In the genomic region with DNA sequence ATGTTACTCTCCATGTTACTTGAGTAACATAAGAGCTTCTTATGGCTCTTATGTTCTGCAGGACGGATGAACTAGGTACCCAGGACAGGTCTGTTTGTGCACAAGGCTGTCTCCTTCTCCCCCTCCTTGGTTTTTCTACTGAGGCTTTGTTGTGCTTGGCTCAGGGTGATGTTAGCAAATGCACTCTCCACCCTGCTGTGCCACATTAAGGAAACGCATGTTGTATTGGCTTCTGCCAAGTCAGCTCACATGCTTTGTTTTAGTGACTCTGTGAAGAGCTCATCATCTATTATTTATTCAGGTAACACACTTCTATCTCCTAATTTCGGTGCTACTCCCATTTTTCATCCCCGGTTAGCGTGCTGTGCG, we compare ENCODE assay signal across 11 cellular contexts.
DNase-seq lines count a peak whose midpoint lies in the region; ATAC-seq and TF ChIP-seq lines count a peak whose summit lies in the region.
"Had no signal": no experiment of that assay in that cellular context is flagged by ENCODE, and none has a peak within 500 bp of the region (broad histone marks: within the 10 kb centered on the region; RNA-seq: fewer than 3 reads in every experiment).

No MANE protein-coding gene starts in this region.

- no peak overlapping the region for H3K27ac ChIP-seq in naive thymus-derived CD4-positive, alpha-beta T cell (ENCODE audit: low read depth, low read length)
- no peak overlapping the region for H3K27ac ChIP-seq in CD4-positive, alpha-beta T cell (ENCODE audit: low read depth, low read length)
- H3K27ac ChIP-seq: sigmoid colon had no signal

- H3K27ac Mint-ChIP-seq in naive thymus-derived CD4-positive, alpha-beta T cell: peak overlapping the region in 6 of 9 donors; percentile 13 to 79 (median 44)
- no peak overlapping the region for H3K27ac Mint-ChIP-seq in CD4-positive, alpha-beta T cell

- POLR2A ChIA-PET in naive thymus-derived CD4-positive, alpha-beta T cell (lab: Charles Lee): interaction anchor here (1.0 to 2.0 kb wide), 3 partner anchors 11 to 33 kb away, joined by 3 to 5 read pairs (median 4); no protein-coding TSS in a partner anchor
- POLR2A ChIA-PET in CD4-positive, alpha-beta T cell (lab: Charles Lee): no interaction called here

- H3K4me3 Mint-ChIP-seq in naive thymus-derived CD4-positive, alpha-beta T cell: no peak overlapping the region
- H3K4me3 Mint-ChIP-seq in CD4-positive, alpha-beta T cell: no peak overlapping the region

- ATAC-seq in naive thymus-derived CD4-positive, alpha-beta T cell: no peak
- ATAC-seq in CD4-positive, alpha-beta T cell (ENCODE audit: poor library complexity): no peak
- ATAC-seq in GM21528 (IDR thresholded peaks at IDR 0.05; ENCODE audit: low FRiP score, unreplicated experiment) (no peak), GM18498 (IDR thresholded peaks at IDR 0.05; ENCODE audit: unreplicated experiment) (no peak)

- DNase-seq in G401 (ENCODE audit: low spot score) (peak; percentile 88), NCI-H146 treated with DMSO at 0.1 percent for 48 hours (lab: John Stamatoyannopoulos, UW; ENCODE audit: unreplicated experiment) (peak; percentile 17), adipocyte (ENCODE audit: low read depth) (peak; percentile 32)
- no peak for DNase-seq in naive thymus-derived CD4-positive, alpha-beta T cell
- DNase-seq in CD4-positive, alpha-beta T cell: no peak
- DNase-seq: activated CD4-positive, alpha-beta T cell treated with anti-CD3 and anti-CD28 coated beads for 1 hour; activated effector memory CD4-positive, alpha-beta T cell treated with anti-CD3 and anti-CD28 coated beads, Interleukin-2, amount 50 U/mL, for 16 hours; mesendoderm; sigmoid colon had no signal

- intact Hi-C loops in naive thymus-derived CD4-positive, alpha-beta T cell (cut with micrococcal nuclease): no loop called here
- intact Hi-C loops in CD4-positive, alpha-beta T cell (cut with DNase I, micrococcal nuclease): no loop called here

- TF ChIP-seq CTCF in CD4-positive, alpha-beta T cell (IDR thresholded peaks at IDR 0.05): no peak

- H3K4me3 ChIP-seq in adipocyte (ENCODE audit: low read length): no peak overlapping the region
- H3K4me3 ChIP-seq in naive thymus-derived CD4-positive, alpha-beta T cell (ENCODE audit: low read length): no peak overlapping the region
- H3K4me3 ChIP-seq: sigmoid colon had no signal

- H3K9ac ChIP-seq in adipocyte (ENCODE audit: low read length): no peak overlapping the region

- peaks cover 35 to 79% (median 64%) of the 10 kb centered on the region in 7 donors for H3K4me1 Mint-ChIP-seq in naive thymus-derived CD4-positive, alpha-beta T cell
- H3K4me1 Mint-ChIP-seq in CD4-positive, alpha-beta T cell (ENCODE audit: low read depth): peaks cover 65% of the 10 kb centered on the region

- H3K36me3 Mint-ChIP-seq in naive thymus-derived CD4-positive, alpha-beta T cell: peaks cover 0 to 16% (median 8%) of the 10 kb centered on the region in 5 donors
- no peaks in the 10 kb centered on the region for H3K36me3 Mint-ChIP-seq in CD4-positive, alpha-beta T cell (ENCODE audit: low read depth)

- in situ Hi-C loops in G401 (cut with HindIII; ENCODE audit: low sequenced_read_pairs): no loop called here

- H3K36me3 ChIP-seq in adipocyte (ENCODE audit: control insufficient read depth, insufficient read depth, low read length, severe bottlenecking): no peaks in the 10 kb centered on the region
- H3K36me3 ChIP-seq in naive thymus-derived CD4-positive, alpha-beta T cell (ENCODE audit: control insufficient read depth in 2 of 3, insufficient read depth in 3 of 3, low read length in 3 of 3): no peaks in the 10 kb centered on the region
- H3K36me3 ChIP-seq: sigmoid colon had no signal

- H3K27me3 ChIP-seq in adipocyte (replicated peaks; ENCODE audit: control insufficient read depth, insufficient read depth, low read length): no peaks in the 10 kb centered on the region
- H3K27me3 ChIP-seq in naive thymus-derived CD4-positive, alpha-beta T cell (ENCODE audit: control insufficient read depth in 2 of 2, insufficient read depth in 2 of 2, low read length in 2 of 2): no peaks in the 10 kb centered on the region
- no peaks in the 10 kb centered on the region for H3K27me3 ChIP-seq in CD4-positive, alpha-beta T cell (ENCODE audit: control insufficient read depth, insufficient read depth, low read length)
- H3K27me3 ChIP-seq: sigmoid colon had no signal

- CTCF ChIA-PET in naive thymus-derived CD4-positive, alpha-beta T cell (lab: Charles Lee): interaction anchor here (0.8 to 1.6 kb wide), 2 partner anchors 20 to 154 kb away, joined by 3 to 4 read pairs; no protein-coding TSS in a partner anchor
- CTCF ChIA-PET in CD4-positive, alpha-beta T cell (lab: Charles Lee): interaction anchor here (1.2 kb wide), 1 partner anchor 124 kb away, joined by 3 read pairs; no protein-coding TSS in a partner anchor

- H3K27me3 Mint-ChIP-seq in naive thymus-derived CD4-positive, alpha-beta T cell: no peaks in the 10 kb centered on the region
- H3K27me3 Mint-ChIP-seq in CD4-positive, alpha-beta T cell: no peaks in the 10 kb centered on the region

- H3K9me3 ChIP-seq in adipocyte (ENCODE audit: control insufficient read depth, low read length): no peaks in the 10 kb centered on the region
- H3K9me3 ChIP-seq in naive thymus-derived CD4-positive, alpha-beta T cell (ENCODE audit: control insufficient read depth in 2 of 3, low read length in 3 of 3): no peaks in the 10 kb centered on the region
- no peaks in the 10 kb centered on the region for H3K9me3 ChIP-seq in CD4-positive, alpha-beta T cell (ENCODE audit: control insufficient read depth, low read length)
- H3K9me3 ChIP-seq: sigmoid colon had no signal

- peaks cover 8% of the 10 kb centered on the region for H3K4me1 ChIP-seq in adipocyte (ENCODE audit: control insufficient read depth, insufficient read depth, low read length)
- peaks cover 6 to 9% of the 10 kb centered on the region in 2 donors for H3K4me1 ChIP-seq in naive thymus-derived CD4-positive, alpha-beta T cell (ENCODE audit: control insufficient read depth in 2 of 2, insufficient read depth in 2 of 2, low read length in 2 of 2)

- H3K9me3 Mint-ChIP-seq in naive thymus-derived CD4-positive, alpha-beta T cell: no peaks in the 10 kb centered on the region
- H3K9me3 Mint-ChIP-seq in CD4-positive, alpha-beta T cell: no peaks in the 10 kb centered on the region

Comparison
In these comparisons a context has a peak if more than half of its experiments do, and no peak if none do; other contexts are left out.
1. DNase-seq: peak in G401 (single experiment), NCI-H146 treated with DMSO at 0.1 percent for 48 hours (single experiment) and adipocyte (single experiment); none in naive thymus-derived CD4-positive, alpha-beta T cell (0 of 9) and CD4-positive, alpha-beta T cell (0 of 10).